29 cellular contexts compared by ENCODE assay signal in the genomic region with DNA sequence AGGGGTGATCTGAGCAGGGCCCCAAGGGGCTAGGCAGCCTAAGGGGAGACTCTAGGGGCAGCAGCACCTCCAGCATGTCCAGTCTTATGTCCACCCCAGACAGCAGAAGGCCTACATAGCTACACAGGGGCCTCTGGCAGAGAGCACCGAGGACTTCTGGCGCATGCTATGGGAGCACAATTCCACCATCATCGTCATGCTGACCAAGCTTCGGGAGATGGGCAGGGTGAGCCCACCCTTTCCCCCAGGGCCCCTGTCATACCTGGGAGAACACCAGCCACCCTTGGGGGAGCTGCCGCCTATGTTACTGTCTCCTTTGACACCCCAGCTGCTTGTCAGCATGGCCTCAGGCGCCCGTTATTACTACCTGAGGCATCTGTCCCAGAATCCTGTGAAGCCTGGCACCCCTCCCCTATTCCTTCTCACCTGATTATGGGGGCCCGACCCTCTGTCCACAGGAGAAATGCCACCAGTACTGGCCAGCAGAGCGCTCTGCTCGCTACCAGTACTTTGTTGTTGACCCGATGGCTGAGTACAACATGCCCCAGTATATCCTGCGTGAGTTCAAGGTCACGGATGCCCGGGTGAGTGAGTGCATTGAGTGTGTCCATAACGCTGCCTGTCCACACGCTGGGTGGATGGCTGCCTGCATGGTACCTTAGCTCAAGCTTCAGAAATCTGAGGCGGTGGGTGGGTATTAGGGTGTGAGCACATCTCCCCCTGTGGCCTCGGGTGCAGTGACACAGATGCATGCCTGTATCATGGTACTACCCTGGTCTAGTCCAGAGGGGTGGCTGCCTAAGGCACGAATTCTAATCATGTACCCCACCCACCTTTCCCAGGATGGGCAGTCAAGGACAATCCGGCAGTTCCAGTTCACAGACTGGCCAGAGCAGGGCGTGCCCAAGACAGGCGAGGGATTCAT.
"Had no signal": no experiment of that assay in that cellular context is flagged by ENCODE, and none has a peak within 500 bp of the region (broad histone marks: within the 10 kb centered on the region; RNA-seq: fewer than 3 reads in every experiment).

No MANE protein-coding gene starts in this region.

- H3K36me3 Mint-ChIP-seq: activated CD4-positive, alpha-beta memory T cell treated with anti-CD3 and anti-CD28 coated beads for 36 hours; natural killer cell treated with Interleukin-12 subunit alpha and Interleukin-12 subunit beta and Interleukin-15 and Interleukin-18, amount 100 ng/mL, for 72 hours had no signal

- H3K9me3 ChIP-seq: breast epithelium, left lung, neutrophil, ovary, prostate gland, sigmoid colon, suprapubic skin, tibial nerve had no signal

- H3K4me3 Mint-ChIP-seq: activated CD4-positive, alpha-beta memory T cell treated with anti-CD3 and anti-CD28 coated beads for 36 hours; activated T-helper 1 cell treated with anti-CD3 and anti-CD28 coated beads, Interleukin-12 subunit alpha, Interleukin-12 subunit beta, Interleukin-2, Interleukin-4 antibody, amounts not matched to agents 30 ng/mL and 10 ng/mL and 1 ng/mL, durations not matched to agents 14 hours and 24 hours and 36 hours; central memory CD8-positive, alpha-beta T cell; natural killer cell treated with Interleukin-12 subunit alpha and Interleukin-12 subunit beta and Interleukin-15 and Interleukin-18, amount 100 ng/mL, for 72 hours had no signal

- FAIRE-seq: colon, frontal cortex, small intestine had no signal

- H3K27me3 ChIP-seq: breast epithelium, left lung, neutrophil, ovary, sigmoid colon, suprapubic skin, tibial nerve had no signal

- H3K27ac Mint-ChIP-seq: activated CD4-positive, alpha-beta memory T cell treated with anti-CD3 and anti-CD28 coated beads for 36 hours; activated T-helper 1 cell treated with anti-CD3 and anti-CD28 coated beads, Interleukin-12 subunit alpha, Interleukin-12 subunit beta, Interleukin-2, Interleukin-4 antibody, amounts not matched to agents 30 ng/mL and 10 ng/mL and 1 ng/mL, durations not matched to agents 14 hours and 24 hours and 36 hours; natural killer cell treated with Interleukin-12 subunit alpha and Interleukin-12 subunit beta and Interleukin-15 and Interleukin-18, amount 100 ng/mL, for 72 hours had no signal

- H3K4me1 Mint-ChIP-seq: central memory CD8-positive, alpha-beta T cell had no signal

- H3K4me1 ChIP-seq: breast epithelium, left lung, prostate gland, sigmoid colon, suprapubic skin had no signal

- H3K4me3 ChIP-seq: breast epithelium, left lung, lung, ovary, prostate gland, sigmoid colon, suprapubic skin, tibial nerve had no signal

- ATAC-seq: left lung had no signal

- H3K9me3 Mint-ChIP-seq: activated CD4-positive, alpha-beta memory T cell treated with anti-CD3 and anti-CD28 coated beads for 36 hours; activated T-helper 1 cell treated with anti-CD3 and anti-CD28 coated beads, Interleukin-12 subunit alpha, Interleukin-12 subunit beta, Interleukin-2, Interleukin-4 antibody, amounts not matched to agents 30 ng/mL and 10 ng/mL and 1 ng/mL, durations not matched to agents 14 hours and 24 hours and 36 hours; central memory CD8-positive, alpha-beta T cell; natural killer cell treated with Interleukin-12 subunit alpha and Interleukin-12 subunit beta and Interleukin-15 and Interleukin-18, amount 100 ng/mL, for 72 hours had no signal

- DNase-seq: activated CD4-positive, alpha-beta memory T cell treated with anti-CD3 and anti-CD28 coated beads for 36 hours; activated CD4-positive, alpha-beta T cell treated with anti-CD3 and anti-CD28 coated beads for 48 hours; activated CD8-positive, alpha-beta memory T cell treated with anti-CD3 and anti-CD28 coated beads, Interleukin-2, amount 50 U/mL, for 4 hours; activated effector memory CD4-positive, alpha-beta T cell treated with anti-CD3 and anti-CD28 coated beads, Interleukin-2, amount 50 U/mL, for 16 hours; activated naive CD4-positive, alpha-beta T cell treated with anti-CD3 and anti-CD28 coated beads, Interleukin-2, amount 50 U/mL, for 16 hours; activated T-cell treated with anti-CD3 and anti-CD28 coated beads, Interleukin-2, amount 50 U/mL, for 1 hour; amniotic stem cell; effector memory CD4-positive, alpha-beta T cell; mesendoderm; ovary; retina; sigmoid colon; small intestine; stimulated activated CD4-positive, alpha-beta T cell treated with anti-CD3 and anti-CD28 coated beads, Interleukin-1b, Interleukin-23, amount 100 ng/mL, for 48 hours; stimulated activated naive CD4-positive, alpha-beta T cell; T-helper 1 cell; WERI-Rb-1 had no signal

- H3K27me3 Mint-ChIP-seq: activated CD4-positive, alpha-beta memory T cell treated with anti-CD3 and anti-CD28 coated beads for 36 hours; natural killer cell treated with Interleukin-12 subunit alpha and Interleukin-12 subunit beta and Interleukin-15 and Interleukin-18, amount 100 ng/mL, for 72 hours had no signal

- H3K27ac ChIP-seq: breast epithelium, left lung, neutrophil, prostate gland, sigmoid colon, suprapubic skin, tibial nerve, WERI-Rb-1 had no signal

- H3K36me3 ChIP-seq: neutrophil, ovary had no signal
